Comparison of ENCODE assay signal across 14 cellular contexts in the genomic region with DNA sequence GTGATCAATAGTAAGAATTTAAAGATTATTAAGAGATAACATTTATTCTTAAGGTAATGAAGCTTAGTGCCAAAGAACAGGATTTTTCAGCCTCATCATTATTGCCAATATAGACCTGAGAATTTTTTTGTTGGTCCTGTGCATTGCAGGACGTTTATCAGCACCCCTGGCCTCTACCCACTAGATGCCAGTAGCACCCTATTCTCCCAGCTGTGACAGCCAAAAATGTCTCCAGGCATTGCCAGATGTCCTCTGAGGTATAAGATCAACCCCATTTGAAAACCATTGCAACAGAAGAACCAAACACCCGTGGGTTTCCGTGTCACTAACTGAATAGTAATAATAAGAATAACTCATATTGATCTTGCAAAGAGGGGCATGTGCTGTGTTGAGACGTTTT.
A peak's percentile ranks its signal among the peaks of the same experiment; 100 is the strongest.
DNase-seq lines count a peak whose midpoint lies in the region; ATAC-seq and TF ChIP-seq lines count a peak whose summit lies in the region.
"Had no signal": no experiment of that assay in that cellular context is flagged by ENCODE, and none has a peak within 500 bp of the region (broad histone marks: within the 10 kb centered on the region; RNA-seq: fewer than 3 reads in every experiment).

No MANE protein-coding gene starts in this region.

- H3K27ac ChIP-seq in Panc1 (ENCODE audit: low read length) (no peak overlapping the region), foreskin keratinocyte (no peak overlapping the region)
- H3K27ac ChIP-seq: ascending aorta, right atrium auricular region had no signal

- no peaks in the 10 kb centered on the region for H3K36me3 ChIP-seq in Panc1 (ENCODE audit: control insufficient read depth, insufficient read depth, low read length)
- H3K36me3 ChIP-seq: ascending aorta, right atrium auricular region had no signal

- peak; percentile 64 for DNase-seq in DMS53 (lab: John Stamatoyannopoulos, UW)
- peak; percentile 11 for DNase-seq in NCI-H1092 (lab: John Stamatoyannopoulos, UW)
- DNase-seq in Panc1 (ENCODE audit: low read depth, low spot score), result no peak
- no peak for DNase-seq in foreskin keratinocyte
- no peak for DNase-seq in nucleus accumbens (lab: John Stamatoyannopoulos, UW)
- no peak for DNase-seq in posterior vena cava (ENCODE audit: low spot score)
- DNase-seq: activated CD8-positive, alpha-beta memory T cell treated with anti-CD3 and anti-CD28 coated beads for 24 hours; activated effector memory CD4-positive, alpha-beta T cell treated with Interleukin-2 at 50 U/mL for 16 hours; CD4-positive, CD25-positive, alpha-beta regulatory T cell; stimulated activated CD4-positive, alpha-beta T cell treated with anti-CD3 and anti-CD28 coated beads, Interleukin-1b, Interleukin-23, amount 100 ng/mL, for 48 hours had no signal

- POLR2A ChIA-PET in Panc1 (lab: Charles Lee), result no interaction called here

- no peak for ATAC-seq in Panc1
- no peak for ATAC-seq in foreskin keratinocyte
- no peak for ATAC-seq in GM18505 (IDR thresholded peaks at IDR 0.05; ENCODE audit: unreplicated experiment)
- ATAC-seq: natural killer cell treated with Interleukin-12 subunit alpha and Interleukin-12 subunit beta and Interleukin-15 and Interleukin-18, amount 100 ng/mL, for 72 hours had no signal

- TF ChIP-seq CTCF in Panc1 (IDR thresholded peaks at IDR 0.05) (0 out of 2 replicates have a peak, but pooled peaks have one; percentile 10), foreskin keratinocyte (conservative IDR thresholded peaks at IDR 0.05) (peak; percentile 27)

- no peaks in the 10 kb centered on the region for H3K27me3 ChIP-seq in Panc1 (ENCODE audit: control insufficient read depth, insufficient read depth, low read length)
- H3K27me3 ChIP-seq in foreskin keratinocyte, result no peaks in the 10 kb centered on the region
- H3K27me3 ChIP-seq: ascending aorta, right atrium auricular region had no signal

- no peaks in the 10 kb centered on the region for H3K9me3 ChIP-seq in Panc1 (ENCODE audit: control insufficient read depth, insufficient read depth, low read depth, low read length)
- H3K9me3 ChIP-seq: ascending aorta, right atrium auricular region had no signal

- H3K4me3 ChIP-seq in Panc1 (ENCODE audit: low read depth in 2 of 2, low read length in 2 of 2), result no peak overlapping the region
- H3K4me3 ChIP-seq: ascending aorta, right atrium auricular region had no signal

- intact Hi-C loops in Panc1 (cut with micrococcal nuclease; ENCODE audit: unreplicated experiment), result no loop called here
- intact Hi-C loops in posterior vena cava (cut with DNase I), result no loop called here

- in situ Hi-C loops in Panc1 (cut with HindIII; ENCODE audit: low pct_unique_long_range_greater_than_20kb, low sequenced_read_pairs), result no loop called here

- H3K4me1 ChIP-seq in Panc1 (ENCODE audit: control insufficient read depth, insufficient read depth, low read length) (no peaks in the 10 kb centered on the region), foreskin keratinocyte (no peaks in the 10 kb centered on the region)
- H3K4me1 ChIP-seq: ascending aorta, right atrium auricular region had no signal

- TF ChIP-seq POLR2A in GM18505 (IDR thresholded peaks at IDR 0.05; ENCODE audit: borderline replicate concordance, extremely low read depth, insufficient read depth, insufficient read length), result no peak

- no TSS peak for BruUV-seq in Panc1 (replicated peaks; lab: Mats Ljungman, UMichigan)

- CTCF ChIA-PET in Panc1 (lab: Charles Lee), result no interaction called here

Comparison
In these comparisons a context has a peak if more than half of its experiments do, and no peak if none do; other contexts are left out.
1. DNase-seq: peak in DMS53 (single experiment) and NCI-H1092 (single experiment); none in Panc1 (single experiment), foreskin keratinocyte (0 of 2), nucleus accumbens (0 of 56) and posterior vena cava (single experiment).